Comparison of ENCODE assay signal across 9 cellular contexts in the genomic region with DNA sequence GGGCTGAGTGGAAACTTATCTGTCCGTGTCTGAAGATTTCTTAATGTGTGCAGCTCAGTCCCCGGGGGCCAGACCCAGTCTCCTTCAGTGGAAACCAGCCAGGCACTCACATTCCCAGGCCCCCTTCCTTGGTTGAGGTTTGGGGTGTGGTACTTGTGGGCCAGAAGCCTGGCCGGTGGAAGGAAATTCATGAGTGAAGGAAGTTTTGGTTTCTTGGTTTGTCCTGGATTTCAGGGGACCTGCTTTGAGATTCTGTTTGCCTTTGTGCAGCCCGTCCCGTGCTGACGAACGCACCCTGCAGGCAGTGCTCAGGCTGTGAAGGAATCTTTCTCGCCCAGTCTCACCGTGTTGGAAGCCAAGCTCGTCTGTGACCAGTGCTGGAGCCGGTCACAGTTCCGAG. TPM values are rescaled to one million over a fixed set of nuclear protein-coding genes. Genes with fewer than 3 reads are reported as not detected.
A peak's percentile ranks its signal among the peaks of the same experiment; 100 is the strongest.
DNase-seq lines count a peak whose midpoint lies in the region; ATAC-seq, FAIRE-seq and TF ChIP-seq lines count a peak whose summit lies in the region.
"Had no signal": no experiment of that assay in that cellular context is flagged by ENCODE, and none has a peak within 500 bp of the region (broad histone marks: within the 10 kb centered on the region; RNA-seq: fewer than 3 reads in every experiment).

No MANE protein-coding gene starts in this region.

- CTCF ChIA-PET in CD8-positive, alpha-beta T cell (lab: Charles Lee): interaction anchor here (1.0 to 3.7 kb wide), 3 partner anchors 10 to 81 kb away, joined by 3 to 20 read pairs (median 4); no protein-coding TSS in a partner anchor
- CTCF ChIA-PET in endothelial cell of umbilical vein (lab: Charles Lee): interaction anchor here (0.6 to 1.6 kb wide), 10 partner anchors 9 to 717 kb away, joined by 3 to 6 read pairs (median 3); no protein-coding TSS in a partner anchor

- peaks cover 69% of the 10 kb centered on the region for H3K4me1 ChIP-seq in CD8-positive, alpha-beta T cell (ENCODE audit: insufficient read depth, low read length)
- H3K4me1 ChIP-seq in NT2/D1 (ENCODE audit: insufficient read depth, insufficient read length): peaks cover 13% of the 10 kb centered on the region
- H3K4me1 ChIP-seq in endothelial cell of umbilical vein (ENCODE audit: control insufficient read depth, extremely low read depth, insufficient read depth, low read length): peaks cover 33% of the 10 kb centered on the region
- peaks cover 39% of the 10 kb centered on the region for H3K4me1 ChIP-seq in osteoblast (ENCODE audit: insufficient read depth, low read length)
- peaks cover 11% of the 10 kb centered on the region for H3K4me1 ChIP-seq in colonic mucosa

- H3K27ac Mint-ChIP-seq in CD8-positive, alpha-beta T cell: peak overlapping the region; percentile 91

- peaks cover 5% of the 10 kb centered on the region for H3K36me3 Mint-ChIP-seq in CD8-positive, alpha-beta T cell

- FAIRE-seq in endothelial cell of umbilical vein (lab: Jason Lieb, UNC): no peak

- H3K36me3 ChIP-seq in CD8-positive, alpha-beta T cell (ENCODE audit: insufficient read depth, low read length): no peaks in the 10 kb centered on the region
- H3K36me3 ChIP-seq in NT2/D1 (ENCODE audit: insufficient read depth, insufficient read length, low read length): peaks cover 9% of the 10 kb centered on the region
- no peaks in the 10 kb centered on the region for H3K36me3 ChIP-seq in endothelial cell of umbilical vein (ENCODE audit: control insufficient read depth in 2 of 2, extremely low read depth in 1 of 2, insufficient read depth in 2 of 2, low read length in 2 of 2)
- H3K36me3 ChIP-seq in osteoblast (ENCODE audit: insufficient read depth, low read length): peaks cover 3% of the 10 kb centered on the region
- H3K36me3 ChIP-seq in colonic mucosa: no peaks in the 10 kb centered on the region

- TF ChIP-seq POLR2A in endothelial cell of umbilical vein (IDR thresholded peaks at IDR 0.05; ENCODE audit: low read depth, low read length): no peak

- H3K9ac ChIP-seq in NT2/D1 (ENCODE audit: insufficient read length, low read depth) (peak overlapping the region; percentile 53), endothelial cell of umbilical vein (replicated peaks; ENCODE audit: extremely low read depth, insufficient read depth, low read length) (no peak overlapping the region), colonic mucosa (ENCODE audit: low read depth in 2 of 2, low read length in 2 of 2) (peak overlapping the region in 1 of 2 donors; percentile 7)

- H3K27me3 Mint-ChIP-seq in CD8-positive, alpha-beta T cell (ENCODE audit: low read depth): no peaks in the 10 kb centered on the region

- no peaks in the 10 kb centered on the region for H3K9me1 ChIP-seq in endothelial cell of umbilical vein (replicated peaks; ENCODE audit: control insufficient read depth, extremely low read depth, insufficient read depth, low read length)

- H3K9me3 Mint-ChIP-seq in CD8-positive, alpha-beta T cell: no peaks in the 10 kb centered on the region

- H2AFZ ChIP-seq in endothelial cell of umbilical vein (ENCODE audit: low read depth, low read length): no peak overlapping the region
- H2AFZ ChIP-seq in osteoblast (ENCODE audit: low read length): no peak overlapping the region

- intact Hi-C loops in CD8-positive, alpha-beta T cell (cut with DNase I, micrococcal nuclease): no loop called here
- intact Hi-C loops in endothelial cell of umbilical vein (cut with micrococcal nuclease) (no loop called here), colonic mucosa (cut with DNase I) (loop anchor here (5.0 kb wide), 1 partner anchor 97 kb away; no protein-coding TSS in a partner anchor)

- no peak for ATAC-seq in CD8-positive, alpha-beta T cell
- ATAC-seq in HG03280 (IDR thresholded peaks at IDR 0.05; ENCODE audit: unreplicated experiment): no peak
- ATAC-seq in SK-N-SH treated with all-trans-retinoic acid at 6 μM for 48 hours: no peak

- peak overlapping the region; percentile 73 for H3K4me2 ChIP-seq in endothelial cell of umbilical vein (ENCODE audit: insufficient read depth, low read length)
- H3K4me2 ChIP-seq in osteoblast (ENCODE audit: insufficient read depth, low read length): peak overlapping the region; percentile 96

- H3K9me3 ChIP-seq in CD8-positive, alpha-beta T cell (ENCODE audit: low read length): no peaks in the 10 kb centered on the region
- H3K9me3 ChIP-seq in NT2/D1 (ENCODE audit: insufficient read depth, low read length) (no peaks in the 10 kb centered on the region), endothelial cell of umbilical vein (replicated peaks; ENCODE audit: control insufficient read depth, insufficient read depth, low read length) (no peaks in the 10 kb centered on the region), osteoblast (ENCODE audit: low read depth, low read length) (no peaks in the 10 kb centered on the region), colonic mucosa (no peaks in the 10 kb centered on the region)

- H3K4me3 ChIP-seq in CD8-positive, alpha-beta T cell (ENCODE audit: low read depth, low read length): peak overlapping the region; percentile 77
- H3K4me3 ChIP-seq in NT2/D1 (ENCODE audit: insufficient read length, low read depth): no peak overlapping the region
- no peak overlapping the region for H3K4me3 ChIP-seq in endothelial cell of umbilical vein (replicated peaks in 1 of 3; ENCODE audit: insufficient read depth in 1 of 3, low read depth in 1 of 3, low read length in 3 of 3)
- H3K4me3 ChIP-seq in osteoblast (ENCODE audit: insufficient read depth, low read length): peak overlapping the region; percentile 40
- H3K4me3 ChIP-seq in colonic mucosa: no peak overlapping the region

- H3K4me3 Mint-ChIP-seq in CD8-positive, alpha-beta T cell: peak overlapping the region; percentile 89

- H3K27ac ChIP-seq in CD8-positive, alpha-beta T cell (ENCODE audit: low read depth, low read length): peak overlapping the region; percentile 56
- no peak overlapping the region for H3K27ac ChIP-seq in endothelial cell of umbilical vein (ENCODE audit: insufficient read depth, low read depth, low read length)
- peak overlapping the region; percentile 36 for H3K27ac ChIP-seq in osteoblast (ENCODE audit: low read depth, low read length)
- no peak overlapping the region for H3K27ac ChIP-seq in colonic mucosa

- H4K20me1 ChIP-seq in endothelial cell of umbilical vein (replicated peaks; ENCODE audit: control insufficient read depth, extremely low read depth, insufficient read depth, low read length): no peaks in the 10 kb centered on the region
- peaks cover 54% of the 10 kb centered on the region for H4K20me1 ChIP-seq in osteoblast (ENCODE audit: insufficient read depth, low read length)

- no TSS peak for BruUV-seq in endothelial cell of umbilical vein (replicated peaks; lab: Mats Ljungman, UMichigan)

- no peaks in the 10 kb centered on the region for H3K27me3 ChIP-seq in CD8-positive, alpha-beta T cell (ENCODE audit: insufficient read depth, low read length)
- peaks cover 20% of the 10 kb centered on the region for H3K27me3 ChIP-seq in NT2/D1 (ENCODE audit: insufficient read depth, insufficient read length)
- no peaks in the 10 kb centered on the region for H3K27me3 ChIP-seq in endothelial cell of umbilical vein (ENCODE audit: control insufficient read depth in 2 of 2, insufficient read depth in 2 of 2, low read length in 2 of 2)
- no peaks in the 10 kb centered on the region for H3K27me3 ChIP-seq in osteoblast (ENCODE audit: insufficient read depth, low read length)
- H3K27me3 ChIP-seq in colonic mucosa: no peaks in the 10 kb centered on the region

- no peak for TF ChIP-seq CTCF in CD8-positive, alpha-beta T cell (IDR thresholded peaks at IDR 0.05)
- peak; percentile 3 to 40 for TF ChIP-seq CTCF in endothelial cell of umbilical vein (IDR thresholded peaks at IDR 0.05; ENCODE audit: extremely low read depth in 1 of 2, insufficient read depth in 1 of 2, low read depth in 1 of 2, low read length in 2 of 2)
- TF ChIP-seq CTCF in osteoblast (IDR thresholded peaks at IDR 0.05; ENCODE audit: extremely low read depth, low read depth, low read length): peak; percentile 17
- TF ChIP-seq CTCF in GM20000 (IDR thresholded peaks at IDR 0.05; ENCODE audit: extremely low read depth, missing control alignments): no peak
- TF ChIP-seq CTCF in colonic mucosa (IDR thresholded peaks at IDR 0.05): no peak

- POLR2A ChIA-PET in CD8-positive, alpha-beta T cell (lab: Charles Lee): interaction anchor here (0.6 to 2.7 kb wide), 3 partner anchors 11 to 31 kb away, joined by 3 to 13 read pairs (median 3); no protein-coding TSS in a partner anchor
- POLR2A ChIA-PET in endothelial cell of umbilical vein (lab: Charles Lee): no interaction called here

- DNase-seq in CD8-positive, alpha-beta T cell: no peak
- DNase-seq in NT2/D1 (ENCODE audit: low read depth, low spot score) (no peak), endothelial cell of umbilical vein (ENCODE audit: low read depth, low spot score) (peak; percentile 48), osteoblast (ENCODE audit: insufficient read length, low spot score, missing footprints) (peak; percentile 85), GM20000 (ENCODE audit: low spot score) (no peak), colonic mucosa (no peak)
- DNase-seq: NCI-H1694 treated with DMSO at 0.1 percent for 48 hours had no signal

- H3K79me2 ChIP-seq in endothelial cell of umbilical vein (ENCODE audit: control insufficient read depth, insufficient read depth, low read length) (peaks cover 32% of the 10 kb centered on the region), osteoblast (ENCODE audit: insufficient read depth, low read length) (peaks cover 65% of the 10 kb centered on the region)

- dilution Hi-C loops in endothelial cell of umbilical vein (cut with MboI; ENCODE audit: extremely low pct_ligation_motif_present, low sequenced_read_pairs): no loop called here

- H3K4me1 Mint-ChIP-seq in CD8-positive, alpha-beta T cell (ENCODE audit: low read depth): peaks cover 64% of the 10 kb centered on the region

TF ChIP-seq in endothelial cell of umbilical vein, 7 proteins besides CTCF, POLR2A, EP300 and RAD21 (continues in another document):
- no peak for TF ChIP-seq GATA2 (IDR thresholded peaks at IDR 0.05; ENCODE audit: insufficient read depth, insufficient read length, low read depth, low read length)

TF ChIP-seq in SK-N-SH treated with all-trans-retinoic acid at 6 μM for 48 hours, 23 proteins besides CTCF, POLR2A, EP300 and RAD21 (continues in another document):
- TF ChIP-seq ISL1 (CRISPR knock-in tag; IDR thresholded peaks at IDR 0.05): no peak

RNA-seq across cellular contexts. Expression of a gene that starts 2.9 kb away (rescaled TPM):
- total RNA-seq in CD8-positive, alpha-beta T cell: 10 to 100 TPM; 16.9 to 19.4 TPM
- total RNA-seq in endothelial cell of umbilical vein (33.2 and 35.9 TPM in 2 replicates), osteoblast (20.9 and 22.8 TPM in 2 replicates), colonic mucosa (10 to 100 TPM; 29.9 to 41.5 TPM)
- 21.2 and 22.9 TPM in 2 replicates for polyA plus RNA-seq in endothelial cell of umbilical vein
- 20.0 and 20.6 TPM in 2 replicates for polyA plus RNA-seq in endothelial cell of umbilical vein (2011; cell fraction: cytosol; rRNA removed)
- 21.7 and 22.8 TPM in 2 replicates for polyA plus RNA-seq in endothelial cell of umbilical vein (2011; cell fraction: nucleus; rRNA removed)
- 22.3 and 25.8 TPM in 2 replicates for polyA plus RNA-seq in endothelial cell of umbilical vein (2012)
- polyA minus RNA-seq in endothelial cell of umbilical vein: 25.2 and 25.6 TPM in 2 replicates
- 9.6 TPM for polyA minus RNA-seq in endothelial cell of umbilical vein (2011; cell fraction: cytosol; rRNA and poly(A)+ RNA removed)
- polyA minus RNA-seq in endothelial cell of umbilical vein (2011; cell fraction: nucleus; rRNA and poly(A)+ RNA removed): 22.7 and 23.2 TPM in 2 replicates

Comparison
In these comparisons a context has a peak if more than half of its experiments do, and no peak if none do; other contexts are left out.
1. DNase-seq: peak in endothelial cell of umbilical vein (single experiment) and osteoblast (single experiment); none in CD8-positive, alpha-beta T cell (0 of 7), NT2/D1 (single experiment), GM20000 (single experiment) and colonic mucosa (single experiment).
2. H3K27ac ChIP-seq: peak in CD8-positive, alpha-beta T cell (single experiment) and osteoblast (single experiment); none in endothelial cell of umbilical vein (single experiment) and colonic mucosa (single experiment).
3. H3K4me3 ChIP-seq: peak in CD8-positive, alpha-beta T cell (single experiment) and osteoblast (single experiment); none in NT2/D1 (single experiment), endothelial cell of umbilical vein (0 of 3) and colonic mucosa (single experiment).
4. CTCF ChIP-seq: peak in endothelial cell of umbilical vein (2 of 2) and osteoblast (single experiment); none in CD8-positive, alpha-beta T cell (single experiment), GM20000 (single experiment) and colonic mucosa (single experiment).